ENCODE assay signal across 13 cellular contexts in genomic region chrX:40010550-40011364, GRCh38.
DNase-seq lines count a peak whose midpoint lies in the region; ATAC-seq and TF ChIP-seq lines count a peak whose summit lies in the region.
"Had no signal": no experiment of that assay in that cellular context is flagged by ENCODE, and none has a peak within 500 bp of the region (broad histone marks: within the 10 kb centered on the region; RNA-seq: fewer than 3 reads in every experiment).

No MANE protein-coding gene starts in this region.

- peak overlapping the region; percentile 58 for H2BK12ac ChIP-seq in neuronal stem cell (ENCODE audit: low read length)

- H3K36me3 ChIP-seq in neuronal stem cell (replicated peaks in 1 of 2; ENCODE audit: control insufficient read depth in 2 of 2, insufficient read depth in 2 of 2, low read length in 2 of 2) (no peaks in the 10 kb centered on the region), stomach (no peaks in the 10 kb centered on the region), gastroesophageal sphincter (no peaks in the 10 kb centered on the region)
- H3K36me3 ChIP-seq: neutrophil, tibial nerve had no signal

- no peak overlapping the region for H3K23ac ChIP-seq in neuronal stem cell (ENCODE audit: low read depth, low read length, poor library complexity)

- TF ChIP-seq POLR2A in stomach (IDR thresholded peaks at IDR 0.05) (no peak), gastroesophageal sphincter (IDR thresholded peaks at IDR 0.05) (no peak)

- no peak overlapping the region for H2BK5ac ChIP-seq in neuronal stem cell (ENCODE audit: low read length)

- WGBS in neuronal stem cell (ENCODE audit: extremely low coverage in 2 of 2, insufficient read length in 2 of 2, insufficient replicate concordance in 1 of 2), 2 donors, result no CpG with 5 or more reads among the region's 21 CpGs
- 47 to 86% (median 76%) methylated on average over 19 to 21 of the region's 21 CpGs for WGBS in stomach, 5 donors
- WGBS in gastroesophageal sphincter (ENCODE audit: low coverage in 1 of 2), 2 donors, result 40 to 80% methylated on average over 4 of the region's 21 CpGs

- peak overlapping the region; percentile 17 for H3K14ac ChIP-seq in neuronal stem cell (ENCODE audit: low read length)

- peak overlapping the region; percentile 71 for H2BK15ac ChIP-seq in neuronal stem cell (ENCODE audit: low read length)

- peaks cover 25% of the 10 kb centered on the region for H3K27me3 Mint-ChIP-seq in activated CD8-positive, alpha-beta T cell treated with anti-CD3 and anti-CD28 coated beads for 36 hours

- no peak overlapping the region for H4K8ac ChIP-seq in neuronal stem cell (ENCODE audit: low read depth, low read length)

- no peaks in the 10 kb centered on the region for H3K36me3 Mint-ChIP-seq in activated CD8-positive, alpha-beta T cell treated with anti-CD3 and anti-CD28 coated beads for 36 hours (ENCODE audit: low read depth)

- intact Hi-C loops in activated CD8-positive, alpha-beta T cell treated with anti-CD3 and anti-CD28 coated beads for 36 hours (cut with micrococcal nuclease), result loop anchor here (10.0 kb wide), 1 partner anchor 84 kb away; the partner anchor contains the start of gene BCOR
- intact Hi-C loops in stomach (cut with DNase I; ENCODE audit: low total_unique reads), result no loop called here

- no peak for TF ChIP-seq EP300 in stomach (IDR thresholded peaks at IDR 0.05)
- no peak for TF ChIP-seq EP300 in gastroesophageal sphincter (IDR thresholded peaks at IDR 0.05)

- H4K91ac ChIP-seq in neuronal stem cell (ENCODE audit: low read depth, low read length, poor library complexity), result no peak overlapping the region

- no peak overlapping the region for H3K9ac ChIP-seq in neuronal stem cell (ENCODE audit: low read depth, low read length, poor library complexity)

- H3K9me3 ChIP-seq in neuronal stem cell (replicated peaks in 1 of 2; ENCODE audit: control insufficient read depth in 2 of 2, insufficient read depth in 1 of 2, low read depth in 1 of 2, low read length in 2 of 2) (no peaks in the 10 kb centered on the region), stomach (peaks cover 0 to 26% (median 0%) of the 10 kb centered on the region in 4 donors), gastroesophageal sphincter (no peaks in the 10 kb centered on the region)
- H3K9me3 ChIP-seq: neutrophil, tibial nerve had no signal

- peaks cover 2% of the 10 kb centered on the region for H3K79me1 ChIP-seq in neuronal stem cell (ENCODE audit: low read depth, low read length)

- peak overlapping the region; percentile 4 for H3K27ac Mint-ChIP-seq in activated CD8-positive, alpha-beta T cell treated with anti-CD3 and anti-CD28 coated beads for 36 hours

- CTCF ChIA-PET in activated CD8-positive, alpha-beta T cell treated with anti-CD3 and anti-CD28 coated beads for 36 hours (lab: Charles Lee), result interaction anchor here (0.7 to 1.2 kb wide), 3 partner anchors 70 to 194 kb away, joined by 3 read pairs; no protein-coding TSS in a partner anchor
- CTCF ChIA-PET in GM10248 (lab: Yijun Ruan, JAX), result no interaction called here

- peak overlapping the region; percentile 6 for H2AFZ ChIP-seq in neuronal stem cell (ENCODE audit: low read length)
- H2AFZ ChIP-seq: hepatocyte had no signal

- no peak for ATAC-seq in activated CD8-positive, alpha-beta T cell treated with anti-CD3 and anti-CD28 coated beads for 36 hours
- ATAC-seq in gastroesophageal sphincter, result no peak

- no peak for TF ChIP-seq CTCF in activated CD8-positive, alpha-beta T cell treated with anti-CD3 and anti-CD28 coated beads for 36 hours (IDR thresholded peaks at IDR 0.05)
- TF ChIP-seq CTCF in stomach (IDR thresholded peaks at IDR 0.05), result no peak
- no peak for TF ChIP-seq CTCF in GM10248 (IDR thresholded peaks at IDR 0.05; ENCODE audit: control extremely low read depth, extremely low read depth, low read depth, missing control alignments)
- no peak for TF ChIP-seq CTCF in gastroesophageal sphincter (IDR thresholded peaks at IDR 0.05)

- peaks cover 34% of the 10 kb centered on the region for H3K4me1 Mint-ChIP-seq in activated CD8-positive, alpha-beta T cell treated with anti-CD3 and anti-CD28 coated beads for 36 hours (ENCODE audit: low read depth)

- H3K4me1 ChIP-seq in neuronal stem cell (ENCODE audit: control insufficient read depth in 2 of 2, insufficient read depth in 1 of 2, low read depth in 1 of 2, low read length in 2 of 2) (peaks cover 11 to 22% of the 10 kb centered on the region in 2 donors), stomach (peaks cover 8 to 74% (median 47%) of the 10 kb centered on the region in 4 donors), gastroesophageal sphincter (peaks cover 0 to 37% (median 0%) of the 10 kb centered on the region in 3 donors)

- H3K27ac ChIP-seq in neuronal stem cell (replicated peaks; ENCODE audit: low read length) (no peak overlapping the region), stomach (no peak overlapping the region), gastroesophageal sphincter (peak overlapping the region in 1 of 4 donors; percentile 92)
- H3K27ac ChIP-seq: neutrophil had no signal

- H3K4me3 ChIP-seq in neuronal stem cell (ENCODE audit: low read length in 2 of 2) (peak overlapping the region in 1 of 2 donors; percentile 68), stomach (no peak overlapping the region), gastroesophageal sphincter (no peak overlapping the region)
- H3K4me3 ChIP-seq: hepatocyte, tibial nerve had no signal

- H2BK120ac ChIP-seq in neuronal stem cell (ENCODE audit: low read depth, low read length), result no peak overlapping the region

- peak overlapping the region; percentile 80 for H3K18ac ChIP-seq in neuronal stem cell (ENCODE audit: low read length)

- no peak overlapping the region for H3K4ac ChIP-seq in neuronal stem cell (ENCODE audit: low read length)

- H3K4me3 Mint-ChIP-seq in activated CD8-positive, alpha-beta T cell treated with anti-CD3 and anti-CD28 coated beads for 36 hours, result no peak overlapping the region

- H3K4me2 ChIP-seq in neuronal stem cell (ENCODE audit: insufficient read depth, low read length, poor library complexity, severe bottlenecking), result peak overlapping the region; percentile 11

- POLR2A ChIA-PET in activated CD8-positive, alpha-beta T cell treated with anti-CD3 and anti-CD28 coated beads for 36 hours (lab: Charles Lee), result interaction anchor here (0.5 to 1.1 kb wide), 2 partner anchors 150 to 151 kb away, joined by 3 read pairs; no protein-coding TSS in a partner anchor
- POLR2A ChIA-PET in GM10248 (lab: Yijun Ruan, JAX), result interaction anchor here (0.5 kb wide), 1 partner anchor 20 kb away, joined by 3 read pairs; no protein-coding TSS in a partner anchor

- H3K27me3 ChIP-seq in neuronal stem cell (ENCODE audit: control insufficient read depth in 3 of 3, insufficient read depth in 3 of 3, low read depth in 1 of 3, low read length in 3 of 3) (peaks cover 0 to 20% (median 0%) of the 10 kb centered on the region in 3 experiments), stomach (peaks cover 16 to 66% (median 48%) of the 10 kb centered on the region in 3 donors), gastroesophageal sphincter (no peaks in the 10 kb centered on the region)

- no peak overlapping the region for H2AK5ac ChIP-seq in neuronal stem cell (ENCODE audit: low read depth, low read length)

- DNase-seq in NCI-H345 (lab: John Stamatoyannopoulos, UW) (peak; percentile 43), NCI-H345 treated with DMSO at 0.1 percent for 48 hours (lab: John Stamatoyannopoulos, UW; ENCODE audit: unreplicated experiment) (no peak), Kasumi-1 (lab: John Stamatoyannopoulos, UW) (peak; percentile 65 to 72), neuronal stem cell (ENCODE audit: low spot score) (no peak), stomach (no peak), GM10248 (ENCODE audit: extremely low spot score) (no peak)
- DNase-seq in activated CD8-positive, alpha-beta T cell treated with anti-CD3 and anti-CD28 coated beads for 36 hours, result peak; percentile 36
- DNase-seq: NCI-H2029; stimulated activated CD4-positive, alpha-beta T cell treated with anti-CD3 and anti-CD28 coated beads, Interleukin-4, amount 100 ng/mL, for 1 hour had no signal

- no peaks in the 10 kb centered on the region for H3K9me3 Mint-ChIP-seq in activated CD8-positive, alpha-beta T cell treated with anti-CD3 and anti-CD28 coated beads for 36 hours

Comparison
In these comparisons a context has a peak if more than half of its experiments do, and no peak if none do; other contexts are left out.
1. DNase-seq: peak in NCI-H345 (single experiment), Kasumi-1 (2 of 2) and activated CD8-positive, alpha-beta T cell treated with anti-CD3 and anti-CD28 coated beads for 36 hours (single experiment); none in NCI-H345 treated with DMSO at 0.1 percent for 48 hours (single experiment), neuronal stem cell (single experiment), stomach (single experiment) and GM10248 (single experiment).